1 cellular context compared by ENCODE assay signal in genomic region chr4:183356173-183356825, GRCh38.
TF ChIP-seq lines count a peak whose summit lies in the region.

No MANE protein-coding gene starts in this region.

TF ChIP-seq in H1, 55 proteins besides CTCF, POLR2A, EP300 and RAD21:
- no peak for TF ChIP-seq POU5F1 (IDR thresholded peaks at IDR 0.05; ENCODE audit: low read depth, low read length)
- TF ChIP-seq RFX5 (IDR thresholded peaks at IDR 0.05; ENCODE audit: borderline replicate concordance, low read depth, low read length), result no peak
